In genomic region chr6:54020311-54020710, GRCh38 we compare ENCODE assay signal across 20 cellular contexts.
DNase-seq lines count a peak whose midpoint lies in the region; ATAC-seq and TF ChIP-seq lines count a peak whose summit lies in the region.
"Had no signal": no experiment of that assay in that cellular context is flagged by ENCODE, and none has a peak within 500 bp of the region (broad histone marks: within the 10 kb centered on the region; RNA-seq: fewer than 3 reads in every experiment).

No MANE protein-coding gene starts in this region.

- H3K4me3 ChIP-seq in duodenal mucosa (ENCODE audit: low read depth in 1 of 2, low read length in 2 of 2), result peak overlapping the region; percentile 5 to 19
- no peak overlapping the region for H3K4me3 ChIP-seq in mucosa of descending colon
- H3K4me3 ChIP-seq in spleen, result no peak overlapping the region
- no peak overlapping the region for H3K4me3 ChIP-seq in Karpas-422 (ENCODE audit: low read length)
- H3K4me3 ChIP-seq: neural progenitor cell, stomach, upper lobe of right lung had no signal

- 36 to 71% (median 65%) methylated on average over 3 of the region's 3 CpGs for WGBS in spleen, 5 donors

- no peak overlapping the region for H2AFZ ChIP-seq in Karpas-422 (ENCODE audit: low read length)
- H2AFZ ChIP-seq: neural progenitor cell had no signal

- DNase-seq in DMS 273 (lab: John Stamatoyannopoulos, UW; ENCODE audit: unreplicated experiment), result peak; percentile 4
- DNase-seq in DMS 273 treated with DMSO at 0.1 percent for 48 hours (lab: John Stamatoyannopoulos, UW), result no peak
- DNase-seq in LHCN-M2 (ENCODE audit: low read depth), result peak; percentile 50
- no peak for DNase-seq in mucosa of descending colon
- DNase-seq in cerebellar cortex (ENCODE audit: low spot score), result no peak
- DNase-seq in spleen, result no peak
- DNase-seq in Karpas-422, result no peak
- DNase-seq: activated CD4-positive, alpha-beta memory T cell treated with anti-CD3 and anti-CD28 coated beads for 36 hours; activated T-cell treated with anti-CD3 and anti-CD28 coated beads, Interleukin-2, amount 50 U/mL, for 24 hours; BE2C; cortex of kidney; Kasumi-1; retina; stimulated activated CD4-positive, alpha-beta T cell treated with anti-CD3 and anti-CD28 coated beads, Interleukin-1b, Interleukin-23, amount 100 ng/mL, for 48 hours; stomach; SW 1271; upper lobe of right lung had no signal

- no peaks in the 10 kb centered on the region for H3K9me3 ChIP-seq in duodenal mucosa (ENCODE audit: control insufficient read depth in 1 of 2, low read length in 2 of 2)
- H3K9me3 ChIP-seq in mucosa of descending colon, result no peaks in the 10 kb centered on the region
- H3K9me3 ChIP-seq in spleen, result no peaks in the 10 kb centered on the region
- no peaks in the 10 kb centered on the region for H3K9me3 ChIP-seq in Karpas-422 (ENCODE audit: low read length)
- H3K9me3 ChIP-seq: BE2C, stomach, upper lobe of right lung had no signal

- no peaks in the 10 kb centered on the region for H4K20me1 ChIP-seq in Karpas-422 (ENCODE audit: insufficient read depth, low read depth, low read length)

- intact Hi-C loops in mucosa of descending colon (cut with DNase I, micrococcal nuclease), result no loop called here
- intact Hi-C loops in spleen (cut with DNase I; ENCODE audit: low total_unique reads), result no loop called here

- H3K4me1 ChIP-seq in duodenal mucosa (ENCODE audit: control insufficient read depth in 1 of 2, insufficient read depth in 2 of 2, low read length in 2 of 2) (peaks cover 11 to 28% of the 10 kb centered on the region in 2 donors), mucosa of descending colon (ENCODE audit: low read depth) (no peaks in the 10 kb centered on the region), spleen (no peaks in the 10 kb centered on the region), Karpas-422 (ENCODE audit: low read length) (no peaks in the 10 kb centered on the region)
- H3K4me1 ChIP-seq: BE2C, stomach, upper lobe of right lung had no signal

- TF ChIP-seq POLR2A in spleen (IDR thresholded peaks at IDR 0.05), result no peak

- H3K36me3 ChIP-seq in duodenal mucosa (ENCODE audit: control insufficient read depth in 1 of 2, insufficient read depth in 2 of 2, low read length in 2 of 2) (no peaks in the 10 kb centered on the region), mucosa of descending colon (ENCODE audit: low read depth) (no peaks in the 10 kb centered on the region), spleen (no peaks in the 10 kb centered on the region), Karpas-422 (ENCODE audit: insufficient read depth, low read length) (no peaks in the 10 kb centered on the region)
- H3K36me3 ChIP-seq: BE2C, neural progenitor cell, stomach, upper lobe of right lung had no signal

- H3K27ac ChIP-seq in duodenal mucosa (ENCODE audit: low read depth, low read length), result no peak overlapping the region
- H3K27ac ChIP-seq in spleen, result no peak overlapping the region
- H3K27ac ChIP-seq in Karpas-422 (ENCODE audit: low read length), result no peak overlapping the region
- H3K27ac ChIP-seq: 22Rv1, neural progenitor cell, stomach, upper lobe of right lung had no signal

- ATAC-seq in mucosa of descending colon, result peak; percentile 58
- ATAC-seq: upper lobe of right lung had no signal

- H3K79me2 ChIP-seq in Karpas-422 (ENCODE audit: low read length), result no peaks in the 10 kb centered on the region

- H3K9ac ChIP-seq in duodenal mucosa (ENCODE audit: low read depth in 1 of 2, low read length in 2 of 2) (no peak overlapping the region), Karpas-422 (ENCODE audit: low read length) (no peak overlapping the region)
- H3K9ac ChIP-seq: neural progenitor cell had no signal

- TF ChIP-seq CTCF in mucosa of descending colon (IDR thresholded peaks at IDR 0.05), result no peak
- TF ChIP-seq CTCF in spleen (IDR thresholded peaks at IDR 0.05 in 8 of 11, conservative IDR thresholded peaks at IDR 0.05 in 3 of 11), result no peak

- H3K9me2 ChIP-seq in Karpas-422 (replicated peaks; ENCODE audit: insufficient read depth, low read length), result no peaks in the 10 kb centered on the region

- H3K27me3 ChIP-seq in duodenal mucosa (ENCODE audit: control insufficient read depth in 1 of 2, insufficient read depth in 2 of 2, low read length in 2 of 2) (no peaks in the 10 kb centered on the region), spleen (replicated peaks in 1 of 7) (no peaks in the 10 kb centered on the region), Karpas-422 (ENCODE audit: low read length) (no peaks in the 10 kb centered on the region)
- H3K27me3 ChIP-seq: BE2C, neural progenitor cell, stomach, upper lobe of right lung had no signal

- no peak overlapping the region for H3K4me2 ChIP-seq in Karpas-422 (ENCODE audit: low read depth, low read length, poor library complexity, severe bottlenecking)
- H3K4me2 ChIP-seq: neural progenitor cell had no signal

Comparison
In these comparisons a context has a peak if more than half of its experiments do, and no peak if none do; other contexts are left out.
1. DNase-seq: peak in DMS 273 (single experiment) and LHCN-M2 (single experiment); none in DMS 273 treated with DMSO at 0.1 percent for 48 hours (single experiment), mucosa of descending colon (0 of 3), cerebellar cortex (single experiment), spleen (single experiment) and Karpas-422 (single experiment).
2. H3K4me3 ChIP-seq: peak in duodenal mucosa (2 of 2); none in mucosa of descending colon (single experiment), spleen (0 of 8) and Karpas-422 (single experiment).